Comparison of ENCODE assay signal across 8 cellular contexts in genomic region chr10:121927841-121928527, GRCh38. TPM values are rescaled to one million over a fixed set of nuclear protein-coding genes. Genes with fewer than 3 reads are reported as not detected.
DNase-seq lines count a peak whose midpoint lies in the region; ATAC-seq and TF ChIP-seq lines count a peak whose summit lies in the region.

ATE1 (minus strand) TSS chr10:121928031; CDS start chr10:121927949, 82 bp downstream.

- TF ChIP-seq RAD21 in Ishikawa (IDR thresholded peaks at IDR 0.05; ENCODE audit: low read depth), result peak; percentile 6; the same call in 1 of the 2 replicates

- H3K9me3 ChIP-seq in Peyer's patch, result no peaks in the 10 kb centered on the region
- H3K9me3 ChIP-seq in muscle layer of colon (ENCODE audit: low read length), result no peaks in the 10 kb centered on the region

- H3K4me1 ChIP-seq in Peyer's patch, result peaks cover 0 to 28% (median 0%) of the 10 kb centered on the region in 4 donors
- H3K4me1 ChIP-seq in muscle layer of colon (ENCODE audit: insufficient read depth, low read length), result peaks cover 17% of the 10 kb centered on the region

- no peak for TF ChIP-seq EP300 in Ishikawa (IDR thresholded peaks at IDR 0.05; ENCODE audit: borderline replicate concordance)

- H3K4me3 ChIP-seq in Peyer's patch (peak within 1 kb of the TSS; percentile 78 to 100 (median 96)), muscle layer of colon (ENCODE audit: low read depth in 1 of 2, low read length in 2 of 2) (peak within 1 kb of the TSS; percentile 65 to 99)

- peak within 1 kb of the TSS; percentile 91 for H3K9ac ChIP-seq in muscle layer of colon (ENCODE audit: low read length)

- no peaks in the 10 kb centered on the region for H3K27me3 ChIP-seq in Peyer's patch
- no peaks in the 10 kb centered on the region for H3K27me3 ChIP-seq in muscle layer of colon (ENCODE audit: control insufficient read depth in 1 of 2, insufficient read depth in 2 of 2, low read length in 2 of 2)

- H3K27ac ChIP-seq in Peyer's patch (peak within 1 kb of the TSS; percentile 86 to 99 (median 97)), muscle layer of colon (ENCODE audit: low read depth, low read length) (peak within 1 kb of the TSS; percentile 99)

- H3K36me3 ChIP-seq in Peyer's patch (peaks cover 0 to 5% (median 0%) of the 10 kb centered on the region in 3 donors), muscle layer of colon (ENCODE audit: insufficient read depth, low read length) (peaks cover 4% of the 10 kb centered on the region)

- peak; percentile 75 for ATAC-seq in GM21576 (IDR thresholded peaks at IDR 0.05; ENCODE audit: unreplicated experiment)
- peak; percentile 96 for ATAC-seq in esophagus mucosa

- peak; percentile 92 for DNase-seq in DMS153 treated with DMSO at 0.1 percent for 48 hours (lab: John Stamatoyannopoulos, UW; ENCODE audit: unreplicated experiment)
- DNase-seq in Peyer's patch, result peak; percentile 84 to 95 (median 93)
- DNase-seq in activated T-cell treated with anti-CD3 and anti-CD28 coated beads, Interleukin-2, amount 50 U/mL, for 48 hours, result peak; percentile 86 to 88
- DNase-seq in stimulated activated CD8-positive, alpha-beta memory T cell treated with anti-CD3 and anti-CD28 coated beads, Interleukin-7, amount 100 ng/mL, for 1 hour (ENCODE audit: low read depth in 2 of 2), result peak; percentile 61 to 63

- TF ChIP-seq POLR2A in Peyer's patch (IDR thresholded peaks at IDR 0.05), result peak; percentile 81 to 86

- TF ChIP-seq CTCF in Peyer's patch (IDR thresholded peaks at IDR 0.05), result no peak

TF ChIP-seq in Ishikawa, 13 proteins besides CTCF, POLR2A, EP300 and RAD21:
- TF ChIP-seq FOXM1 (IDR thresholded peaks at IDR 0.05; ENCODE audit: borderline replicate concordance, low read depth) (no peak), TEAD4 (IDR thresholded peaks at IDR 0.05) (no peak), TCF12 (IDR thresholded peaks at IDR 0.05; ENCODE audit: low read depth) (peak; percentile 39; the same call in 1 of the 2 replicates), ZBTB7A (IDR thresholded peaks at IDR 0.05; ENCODE audit: low read depth) (peak; percentile 60), YY1 (IDR thresholded peaks at IDR 0.05; ENCODE audit: low read depth) (peak; percentile 98), CEBPB (IDR thresholded peaks at IDR 0.05) (no peak), NFIC (IDR thresholded peaks at IDR 0.05) (0 out of 2 replicates have a peak, but pooled peaks have one; percentile 7), EGR1 (IDR thresholded peaks at IDR 0.05) (peak; percentile 80), REST (IDR thresholded peaks at IDR 0.05; ENCODE audit: low read depth) (no peak), TAF1 (IDR thresholded peaks at IDR 0.05; ENCODE audit: low read depth) (peak; percentile 94)
- TF ChIP-seq, protein P1, sequence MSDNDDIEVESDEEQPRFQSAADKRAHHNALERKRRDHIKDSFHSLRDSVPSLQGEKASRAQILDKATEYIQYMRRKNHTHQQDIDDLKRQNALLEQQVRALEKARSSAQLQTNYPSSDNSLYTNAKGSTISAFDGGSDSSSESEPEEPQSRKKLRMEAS (IDR thresholded peaks at IDR 0.05), result peak; percentile 88

RNA-seq across cellular contexts. Expression of gene ATE1, which starts in this region (rescaled TPM):
- total RNA-seq in Peyer's patch (10 to 100 TPM; 31.4 to 47.9 (median 38.3) TPM), esophagus mucosa (20.3 TPM)

Comparison
In these comparisons a context has a peak if more than half of its experiments do, and no peak if none do; other contexts are left out.
1. Peak in every context shown above with its lines: DNase-seq, ATAC-seq, H3K4me3 ChIP-seq and H3K27ac ChIP-seq.